1 cellular context compared by ENCODE assay signal in the genomic region with DNA sequence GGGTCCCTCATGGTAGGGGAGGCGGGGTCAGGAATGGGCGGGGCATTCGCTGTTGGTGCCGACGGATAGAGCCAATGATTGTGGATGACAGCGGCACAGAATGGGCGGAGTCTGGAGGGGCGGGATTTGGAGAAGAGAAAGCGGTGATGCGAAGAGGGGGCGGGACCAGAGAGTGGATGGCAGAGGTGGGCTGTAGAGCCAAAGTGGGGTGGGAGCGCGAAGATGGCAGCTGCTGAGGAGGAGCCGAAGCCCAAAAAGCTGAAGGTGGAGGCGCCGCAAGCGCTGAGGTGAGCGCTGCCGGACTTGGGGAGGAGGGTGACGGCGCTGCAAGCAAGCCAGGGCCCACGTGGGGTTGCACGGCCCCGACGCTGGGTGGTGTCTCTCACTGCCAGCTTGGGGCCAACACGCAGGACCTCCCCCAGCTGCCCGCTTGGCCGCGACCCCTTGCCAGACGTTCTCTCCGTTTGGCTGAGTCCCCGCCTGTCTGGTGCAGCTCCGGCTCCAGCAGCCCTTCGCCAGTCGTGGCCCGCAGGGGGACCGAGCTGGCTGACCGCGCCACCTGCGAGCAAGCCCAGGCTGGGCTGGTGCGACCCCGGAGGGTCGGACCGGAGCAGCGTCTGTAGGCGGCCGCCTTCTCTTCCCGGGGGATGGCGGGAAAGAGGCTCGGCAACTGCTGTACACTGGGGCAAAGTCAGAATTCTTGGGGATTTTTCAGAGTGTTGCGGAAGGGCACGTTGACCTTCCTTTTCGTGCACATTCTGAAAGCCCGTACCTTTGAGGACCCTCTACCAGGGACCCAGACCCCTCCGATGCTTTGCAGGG.
A peak's percentile ranks its signal among the peaks of the same experiment; 100 is the strongest.
TF ChIP-seq lines count a peak whose summit lies in the region.

A gene (plus strand): TSS at position 165 of the 822 bp plus-strand sequence. CDS start 58 bp downstream, at position 223.

TF ChIP-seq in endothelial cell of umbilical vein, 7 proteins besides CTCF, POLR2A, EP300 and RAD21 (continued from another document):
- TF ChIP-seq GATA2 (IDR thresholded peaks at IDR 0.05; ENCODE audit: insufficient read depth, insufficient read length, low read depth, low read length) = peak; percentile 36
- TF ChIP-seq EZH2 (IDR thresholded peaks at IDR 0.05; ENCODE audit: borderline replicate concordance, low read depth, low read length, severe bottlenecking) = no peak
- peak; percentile 48 for TF ChIP-seq POLR2AphosphoS5 (IDR thresholded peaks at IDR 0.05; ENCODE audit: insufficient read depth, low read depth, low read length)
- peak; percentile 19 for TF ChIP-seq MYC (IDR thresholded peaks at IDR 0.05; ENCODE audit: low read depth, low read length)
- TF ChIP-seq FOS (IDR thresholded peaks at IDR 0.05; ENCODE audit: borderline replicate concordance, insufficient read depth, low read length) = no peak
